Comparison of ENCODE assay signal across 1 cellular context in the genomic region with DNA sequence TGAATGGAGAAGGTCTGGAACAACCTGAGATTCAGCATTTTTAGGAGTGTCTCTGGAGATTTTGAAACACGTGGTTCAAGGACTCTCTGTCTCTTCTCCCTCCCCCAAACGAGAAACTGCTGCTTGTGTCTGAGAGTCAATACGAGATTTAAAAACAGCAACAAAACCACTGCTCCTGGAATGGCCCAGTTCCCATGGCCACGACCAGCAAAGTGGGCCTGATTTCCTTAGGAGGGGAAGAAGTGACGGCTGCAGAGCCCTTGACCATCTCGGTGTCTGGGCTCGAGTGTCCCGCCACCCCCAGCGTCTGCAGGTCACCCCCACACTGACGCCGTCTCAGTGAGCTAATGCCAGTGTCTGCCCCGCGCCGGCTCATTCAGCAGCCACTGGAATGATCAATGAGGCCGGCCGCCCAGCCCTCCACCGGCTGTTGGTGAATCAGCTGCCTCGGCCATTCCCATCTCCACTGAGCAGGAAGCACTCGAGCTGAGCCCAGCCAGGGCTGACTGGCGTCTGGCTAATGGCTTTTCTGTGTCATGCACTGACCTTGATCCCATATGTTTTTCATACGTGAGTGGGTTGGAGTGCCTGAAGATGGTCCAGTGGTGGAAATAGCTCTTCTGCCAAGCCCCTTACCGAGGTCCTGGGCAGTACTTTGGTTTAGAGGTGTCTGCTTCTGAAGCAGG.
A peak's percentile ranks its signal among the peaks of the same experiment; 100 is the strongest.
TF ChIP-seq lines count a peak whose summit lies in the region.

No MANE protein-coding gene starts in this region.

TF ChIP-seq in HCT116, 20 proteins besides CTCF, POLR2A, EP300 and RAD21 (continued from another document):
- no peak for TF ChIP-seq REST (IDR thresholded peaks at IDR 0.05; ENCODE audit: low read depth)
- TF ChIP-seq SP1 (IDR thresholded peaks at IDR 0.05; ENCODE audit: low read depth): peak; percentile 90
- TF ChIP-seq, protein P1, sequence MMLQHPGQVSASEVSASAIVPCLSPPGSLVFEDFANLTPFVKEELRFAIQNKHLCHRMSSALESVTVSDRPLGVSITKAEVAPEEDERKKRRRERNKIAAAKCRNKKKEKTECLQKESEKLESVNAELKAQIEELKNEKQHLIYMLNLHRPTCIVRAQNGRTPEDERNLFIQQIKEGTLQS (IDR thresholded peaks at IDR 0.05): no peak
- peak; percentile 94 for TF ChIP-seq CBX3 (IDR thresholded peaks at IDR 0.05; ENCODE audit: low read depth)
- no peak for TF ChIP-seq EZH2phosphoT487 (IDR thresholded peaks at IDR 0.05; ENCODE audit: borderline replicate concordance)
- peak; percentile 80 for TF ChIP-seq YY1 (IDR thresholded peaks at IDR 0.05; ENCODE audit: extremely low read depth, insufficient replicate concordance, low read depth, low read length)
- peak; percentile 53 for TF ChIP-seq EGR1 (IDR thresholded peaks at IDR 0.05; ENCODE audit: low read depth)
- no peak; the same call in 1 of the 2 replicates for TF ChIP-seq ELF1 (IDR thresholded peaks at IDR 0.05; ENCODE audit: borderline replicate concordance, low read depth)
